In genomic region chr7:43700059-43700501, GRCh38 we compare ENCODE assay signal across 8 cellular contexts. TPM values are rescaled to one million over a fixed set of nuclear protein-coding genes. Genes with fewer than 3 reads are reported as not detected.
DNase-seq lines count a peak whose midpoint lies in the region; ATAC-seq, FAIRE-seq and TF ChIP-seq lines count a peak whose summit lies in the region.

No MANE protein-coding gene starts in this region.

- no peak overlapping the region for H3K4me3 ChIP-seq in CD4-positive, CD25-positive, alpha-beta regulatory T cell (ENCODE audit: low read depth, low read length)
- H3K4me3 ChIP-seq in astrocyte (ENCODE audit: insufficient read depth, low read depth, low read length): no peak overlapping the region

- peaks cover 9% of the 10 kb centered on the region for H3K4me1 ChIP-seq in CD4-positive, CD25-positive, alpha-beta regulatory T cell (ENCODE audit: control insufficient read depth, insufficient read depth, low read length, poor library complexity, severe bottlenecking)
- peaks cover 8% of the 10 kb centered on the region for H3K4me1 ChIP-seq in astrocyte (ENCODE audit: insufficient read depth, low read length)

- peaks cover 4% of the 10 kb centered on the region for H3K36me3 Mint-ChIP-seq in CD4-positive, CD25-positive, alpha-beta regulatory T cell
- peaks cover 5% of the 10 kb centered on the region for H3K36me3 Mint-ChIP-seq in astrocyte (ENCODE audit: low read depth, unreplicated experiment)

- no peaks in the 10 kb centered on the region for H3K27me3 ChIP-seq in CD4-positive, CD25-positive, alpha-beta regulatory T cell (ENCODE audit: control insufficient read depth, insufficient read depth, low read length)
- no peaks in the 10 kb centered on the region for H3K27me3 ChIP-seq in astrocyte (ENCODE audit: insufficient read depth, low read length)

- H2AFZ ChIP-seq in astrocyte (ENCODE audit: low read depth, low read length): no peak overlapping the region

- H3K9me3 ChIP-seq in CD4-positive, CD25-positive, alpha-beta regulatory T cell (ENCODE audit: control insufficient read depth in 2 of 2, low read length in 2 of 2): no peaks in the 10 kb centered on the region
- H3K9me3 ChIP-seq in astrocyte (ENCODE audit: insufficient read depth, low read depth, low read length): no peaks in the 10 kb centered on the region

- no peak for FAIRE-seq in astrocyte (lab: Jason Lieb, UNC)

- H3K4me1 Mint-ChIP-seq in CD4-positive, CD25-positive, alpha-beta regulatory T cell: peaks cover 10 to 32% (median 14%) of the 10 kb centered on the region in 4 donors
- peaks cover 19% of the 10 kb centered on the region for H3K4me1 Mint-ChIP-seq in astrocyte (ENCODE audit: low read depth, unreplicated experiment)
- peaks cover 60% of the 10 kb centered on the region for H3K4me1 Mint-ChIP-seq in stimulated activated naive CD8-positive, alpha-beta T cell treated with anti-CD3 and anti-CD28 coated beads, Interleukin-15, amount 100 ng/mL, for 72 hours

- ATAC-seq in CD4-positive, CD25-positive, alpha-beta regulatory T cell (ENCODE audit: low read depth in 2 of 2): peak; percentile 39 to 50
- ATAC-seq in GM21737 (IDR thresholded peaks at IDR 0.05; ENCODE audit: unreplicated experiment) (peak; percentile 53), GM18519 (IDR thresholded peaks at IDR 0.05; ENCODE audit: low FRiP score, unreplicated experiment) (no peak)
- peak; percentile 70 for ATAC-seq in stimulated activated naive CD8-positive, alpha-beta T cell treated with anti-CD3 and anti-CD28 coated beads, Interleukin-15, amount 100 ng/mL, for 72 hours

- H3K9ac ChIP-seq in astrocyte (ENCODE audit: low read length): peak overlapping the region; percentile 9

- peak overlapping the region; percentile 27 for H3K4me2 ChIP-seq in astrocyte (ENCODE audit: low read length)

- peak; percentile 68 for TF ChIP-seq CTCF in astrocyte (IDR thresholded peaks at IDR 0.05; ENCODE audit: insufficient read depth, low read depth, low read length)

- peaks cover 3% of the 10 kb centered on the region for H3K36me3 ChIP-seq in CD4-positive, CD25-positive, alpha-beta regulatory T cell (ENCODE audit: control insufficient read depth, insufficient read depth, low read length)
- H3K36me3 ChIP-seq in astrocyte (ENCODE audit: insufficient read depth, low read length): no peaks in the 10 kb centered on the region

- no peaks in the 10 kb centered on the region for H3K27me3 Mint-ChIP-seq in CD4-positive, CD25-positive, alpha-beta regulatory T cell
- no peaks in the 10 kb centered on the region for H3K27me3 Mint-ChIP-seq in astrocyte (ENCODE audit: low read depth, unreplicated experiment)
- H3K27me3 Mint-ChIP-seq in stimulated activated naive CD8-positive, alpha-beta T cell treated with anti-CD3 and anti-CD28 coated beads, Interleukin-15, amount 100 ng/mL, for 72 hours: no peaks in the 10 kb centered on the region

- H3K4me3 Mint-ChIP-seq in CD4-positive, CD25-positive, alpha-beta regulatory T cell: no peak overlapping the region
- no peak overlapping the region for H3K4me3 Mint-ChIP-seq in astrocyte (ENCODE audit: unreplicated experiment)
- no peak overlapping the region for H3K4me3 Mint-ChIP-seq in stimulated activated naive CD8-positive, alpha-beta T cell treated with anti-CD3 and anti-CD28 coated beads, Interleukin-15, amount 100 ng/mL, for 72 hours

- H3K9me3 Mint-ChIP-seq in CD4-positive, CD25-positive, alpha-beta regulatory T cell: no peaks in the 10 kb centered on the region
- H3K9me3 Mint-ChIP-seq in astrocyte (ENCODE audit: unreplicated experiment): no peaks in the 10 kb centered on the region
- no peaks in the 10 kb centered on the region for H3K9me3 Mint-ChIP-seq in stimulated activated naive CD8-positive, alpha-beta T cell treated with anti-CD3 and anti-CD28 coated beads, Interleukin-15, amount 100 ng/mL, for 72 hours

- H4K20me1 ChIP-seq in astrocyte (ENCODE audit: insufficient read depth, low read length): no peaks in the 10 kb centered on the region

- DNase-seq in CD4-positive, CD25-positive, alpha-beta regulatory T cell: peak in 2 of 3 donors; percentile 70 to 71
- DNase-seq in NCI-H2171 treated with DMSO at 0.1 percent for 48 hours (lab: John Stamatoyannopoulos, UW) (peak; percentile 56), astrocyte (ENCODE audit: low read depth) (peak; percentile 63), inferior parietal cortex (ENCODE audit: extremely low spot score) (peak; percentile 87)
- DNase-seq in stimulated activated naive CD8-positive, alpha-beta T cell treated with anti-CD3 and anti-CD28 coated beads, Interleukin-15, amount 100 ng/mL, for 72 hours: no peak
- no peak for DNase-seq in activated CD4-positive, alpha-beta T cell treated with anti-CD3 and anti-CD28 coated beads, Interleukin-2, amount 50 U/mL, for 4 hours

- peak overlapping the region in 1 of 3 donors; percentile 0 for H3K27ac Mint-ChIP-seq in CD4-positive, CD25-positive, alpha-beta regulatory T cell
- H3K27ac Mint-ChIP-seq in astrocyte (ENCODE audit: unreplicated experiment): no peak overlapping the region
- no peak overlapping the region for H3K27ac Mint-ChIP-seq in stimulated activated naive CD8-positive, alpha-beta T cell treated with anti-CD3 and anti-CD28 coated beads, Interleukin-15, amount 100 ng/mL, for 72 hours

- H3K27ac ChIP-seq in CD4-positive, CD25-positive, alpha-beta regulatory T cell (ENCODE audit: insufficient read depth, low read length, poor library complexity, severe bottlenecking): no peak overlapping the region
- no peak overlapping the region for H3K27ac ChIP-seq in astrocyte (ENCODE audit: low read depth, low read length)

- H3K79me2 ChIP-seq in astrocyte (ENCODE audit: insufficient read depth, low read length): peaks cover 60% of the 10 kb centered on the region

RNA-seq across cellular contexts. Expression of gene COA1, which starts 29.2 kb away (rescaled TPM):
- total RNA-seq in CD4-positive, CD25-positive, alpha-beta regulatory T cell: 52.9 TPM
- 10 to 100 TPM; 41.3 to 65.8 (median 45.3) TPM for polyA plus RNA-seq in CD4-positive, CD25-positive, alpha-beta regulatory T cell
- total RNA-seq in astrocyte: 47.0 and 50.1 TPM in 2 replicates

RNA-seq across cellular contexts. Expression of gene BLVRA, which starts 58.4 kb away (rescaled TPM):
- 25.9 TPM for total RNA-seq in CD4-positive, CD25-positive, alpha-beta regulatory T cell
- polyA plus RNA-seq in CD4-positive, CD25-positive, alpha-beta regulatory T cell: 10 to 100 TPM; 40.8 to 76.3 (median 53.9) TPM
- total RNA-seq in astrocyte: 48.9 and 55.7 TPM in 2 replicates

Comparison
In these comparisons a context has a peak if more than half of its experiments do, and no peak if none do; other contexts are left out.
1. DNase-seq: peak in CD4-positive, CD25-positive, alpha-beta regulatory T cell (2 of 3), NCI-H2171 treated with DMSO at 0.1 percent for 48 hours (single experiment), astrocyte (single experiment) and inferior parietal cortex (single experiment); none in stimulated activated naive CD8-positive, alpha-beta T cell treated with anti-CD3 and anti-CD28 coated beads, Interleukin-15, amount 100 ng/mL, for 72 hours (0 of 2) and activated CD4-positive, alpha-beta T cell treated with anti-CD3 and anti-CD28 coated beads, Interleukin-2, amount 50 U/mL, for 4 hours (0 of 2).